8 cellular contexts compared by ENCODE assay signal in genomic region chr15:38690737-38691332, GRCh38.
DNase-seq lines count a peak whose midpoint lies in the region; ATAC-seq and TF ChIP-seq lines count a peak whose summit lies in the region.

No MANE protein-coding gene starts in this region.

- no peaks in the 10 kb centered on the region for H3K9me3 Mint-ChIP-seq in nephron

- no peaks in the 10 kb centered on the region for H3K36me3 ChIP-seq in esophagus squamous epithelium

- intact Hi-C loops in esophagus squamous epithelium (cut with DNase I) = loop anchor here (5.0 to 10.0 kb wide), 2 partner anchors 129 to 246 kb away; partner anchors contain the start of gene RASGRP1

- no peak for TF ChIP-seq POLR2A in esophagus squamous epithelium (IDR thresholded peaks at IDR 0.05)

- H3K4me1 Mint-ChIP-seq in nephron = peaks cover 4% of the 10 kb centered on the region

- 16 to 17% methylated on average over 4 of the region's 4 CpGs for WGBS in esophagus squamous epithelium, 2 donors

- DNase-seq in NCI-H524 (lab: John Stamatoyannopoulos, UW) = peak; percentile 71 to 80
- DNase-seq in NCI-H524 treated with DMSO at 0.1 percent for 48 hours (lab: John Stamatoyannopoulos, UW) = no peak
- DNase-seq in OCI-M1 (lab: John Stamatoyannopoulos, UW) = peak; percentile 84
- peak; percentile 70 for DNase-seq in activated T-cell treated with anti-CD3 and anti-CD28 coated beads for 48 hours (ENCODE audit: low read depth)
- DNase-seq in esophagus squamous epithelium (lab: John Stamatoyannopoulos, UW) = no peak
- peak; percentile 43 for DNase-seq in stromal cell of bone marrow (ENCODE audit: low read depth)

- ATAC-seq in HG03439 (IDR thresholded peaks at IDR 0.05; ENCODE audit: unreplicated experiment) = peak; percentile 62

- TF ChIP-seq CTCF in esophagus squamous epithelium (IDR thresholded peaks at IDR 0.05) (peak; percentile 76 to 86 (median 78)), nephron (IDR thresholded peaks at IDR 0.05; ENCODE audit: unreplicated experiment in 3 of 3) (peak; percentile 81 to 82 (median 81))

- H3K4me1 ChIP-seq in esophagus squamous epithelium = peaks cover 0 to 44% (median 0%) of the 10 kb centered on the region in 3 donors

- no peaks in the 10 kb centered on the region for H3K9me3 ChIP-seq in esophagus squamous epithelium

- peaks cover 4% of the 10 kb centered on the region for H3K27me3 Mint-ChIP-seq in nephron (ENCODE audit: low read depth)

- no peak overlapping the region for H3K27ac ChIP-seq in esophagus squamous epithelium

- H3K4me3 Mint-ChIP-seq in nephron = no peak overlapping the region

- H3K36me3 Mint-ChIP-seq in nephron (ENCODE audit: low read depth) = no peaks in the 10 kb centered on the region

- H3K27me3 ChIP-seq in esophagus squamous epithelium = no peaks in the 10 kb centered on the region

- no peak overlapping the region for H3K4me3 ChIP-seq in esophagus squamous epithelium

- peak overlapping the region; percentile 25 to 46 (median 36) for H3K27ac Mint-ChIP-seq in nephron

Comparison
In these comparisons a context has a peak if more than half of its experiments do, and no peak if none do; other contexts are left out.
1. DNase-seq: peak in NCI-H524 (2 of 2), OCI-M1 (single experiment), activated T-cell treated with anti-CD3 and anti-CD28 coated beads for 48 hours (single experiment) and stromal cell of bone marrow (single experiment); none in NCI-H524 treated with DMSO at 0.1 percent for 48 hours (single experiment) and esophagus squamous epithelium (single experiment).